In genomic region chr4:8473198-8473919, GRCh38 we compare ENCODE assay signal across 1 cellular context.
TF ChIP-seq lines count a peak whose summit lies in the region.

No MANE protein-coding gene starts in this region.

TF ChIP-seq in IMR-90, 13 proteins besides CTCF, POLR2A, EP300 and RAD21 (continued from another document):
- no peak for TF ChIP-seq CEBPB (IDR thresholded peaks at IDR 0.05; ENCODE audit: low read depth, low read length)
